ENCODE assay signal across 18 cellular contexts in genomic region chr7:4702961-4703512, GRCh38. TPM values are rescaled to one million over a fixed set of nuclear protein-coding genes. Genes with fewer than 3 reads are reported as not detected.
DNase-seq lines count a peak whose midpoint lies in the region; ATAC-seq, FAIRE-seq and TF ChIP-seq lines count a peak whose summit lies in the region.
"Had no signal": no experiment of that assay in that cellular context is flagged by ENCODE, and none has a peak within 500 bp of the region (broad histone marks: within the 10 kb centered on the region; RNA-seq: fewer than 3 reads in every experiment).

No MANE protein-coding gene starts in this region.

- H3K4me1 ChIP-seq in mesodermal cell (ENCODE audit: control insufficient read depth, insufficient read depth, low read length, poor library complexity, severe bottlenecking): peaks cover 59% of the 10 kb centered on the region

- peak overlapping the region in 1 of 2 donors; percentile 58 for H3K27ac ChIP-seq in coronary artery
- H3K27ac ChIP-seq in mesodermal cell (ENCODE audit: low read depth, low read length, severe bottlenecking): peak overlapping the region; percentile 43
- H3K27ac ChIP-seq: lower lobe of right lung, PC-9, thyroid gland had no signal

- no peak for TF ChIP-seq CTCF in coronary artery (IDR thresholded peaks at IDR 0.05)

- WGBS in mesodermal cell (ENCODE audit: insufficient coverage in 2 of 2), 2 experiments: 48 to 54% methylated on average over 17 to 19 of the region's 20 CpGs

- peak overlapping the region; percentile 38 for H3K4me3 ChIP-seq in coronary artery
- H3K4me3 ChIP-seq in mesodermal cell (ENCODE audit: extremely low read depth, insufficient read depth, low read length, poor library complexity, severe bottlenecking): no peak overlapping the region
- H3K4me3 ChIP-seq: lower lobe of right lung, PC-9, thyroid gland had no signal

- FAIRE-seq in urothelium cell line (lab: Jason Lieb, UNC): no peak
- FAIRE-seq: A204.1 had no signal

- H3K9me3 ChIP-seq in mesodermal cell (ENCODE audit: control insufficient read depth, low read length): no peaks in the 10 kb centered on the region
- H3K9me3 ChIP-seq: lower lobe of right lung, thyroid gland had no signal

- H3K36me3 ChIP-seq in mesodermal cell (ENCODE audit: control insufficient read depth, insufficient read depth, low read length): no peaks in the 10 kb centered on the region
- H3K36me3 ChIP-seq: lower lobe of right lung, thyroid gland had no signal

- DNase-seq in Right ventricle myocardium superior: peak; percentile 65
- DNase-seq in cardiac septum (ENCODE audit: low spot score): no peak
- no peak for DNase-seq in coronary artery (ENCODE audit: low spot score)
- no peak for DNase-seq in NCI-H345 (lab: John Stamatoyannopoulos, UW)
- no peak for DNase-seq in NCI-H524 (lab: John Stamatoyannopoulos, UW)
- DNase-seq in head of caudate nucleus: no peak
- DNase-seq in urothelium cell line (ENCODE audit: low spot score): no peak
- DNase-seq: activated CD8-positive, alpha-beta T cell treated with anti-CD3 and anti-CD28 coated beads for 36 hours; lower lobe of right lung; NCI-H1930; NCI-H524 treated with DMSO at 0.1 percent for 48 hours; PC-9; stimulated activated CD4-positive, alpha-beta T cell treated with anti-CD3 and anti-CD28 coated beads, Interleukin-2, amount 100 ng/mL, for 24 hours; thyroid gland had no signal

- intact Hi-C loops in Right ventricle myocardium superior (cut with DNase I) (no loop called here), cardiac septum (cut with DNase I) (no loop called here), head of caudate nucleus (cut with DNase I) (no loop called here)

- peak; percentile 14 for ATAC-seq in Right ventricle myocardium superior (ENCODE audit: poor library complexity)
- ATAC-seq: activated CD8-positive, alpha-beta T cell treated with anti-CD3 and anti-CD28 coated beads for 36 hours; HCT116; natural killer cell treated with Interleukin-12 subunit alpha and Interleukin-12 subunit beta and Interleukin-15 and Interleukin-18, amount 100 ng/mL, for 72 hours had no signal

RNA-seq across cellular contexts. Expression of gene FOXK1, which starts 20.9 kb away (rescaled TPM):
- total RNA-seq in Right ventricle myocardium superior (16.8 TPM), cardiac septum (29.7 TPM)
- 15.0 TPM for polyA plus RNA-seq in mesodermal cell (2013, experiment 1 of 2)
- polyA plus RNA-seq in mesodermal cell (2013, experiment 2 of 2): 11.8 TPM
